Comparison of ENCODE assay signal across 8 cellular contexts in genomic region chr10:13527864-13528137, GRCh38. TPM values are rescaled to one million over a fixed set of nuclear protein-coding genes. Genes with fewer than 3 reads are reported as not detected.
DNase-seq lines count a peak whose midpoint lies in the region; ATAC-seq and TF ChIP-seq lines count a peak whose summit lies in the region.

No MANE protein-coding gene starts in this region.

- H3K27ac ChIP-seq in left ventricle myocardium inferior (replicated peaks) (peak overlapping the region; percentile 70), aorta (ENCODE audit: low read depth in 1 of 2, low read length in 2 of 2) (peak overlapping the region in 1 of 2 donors; percentile 44)

- peak overlapping the region; percentile 67 for H3K9ac ChIP-seq in mucosa of stomach (ENCODE audit: low read length)

- ATAC-seq in Right ventricle myocardium inferior: no peak
- no peak for ATAC-seq in aorta (ENCODE audit: low FRiP score)
- ATAC-seq in GM18858 (IDR thresholded peaks at IDR 0.05; ENCODE audit: unreplicated experiment): no peak

- no peak for TF ChIP-seq CTCF in left ventricle myocardium inferior (IDR thresholded peaks at IDR 0.05; ENCODE audit: borderline replicate concordance)
- no peak for TF ChIP-seq CTCF in choroid plexus epithelial cell (conservative IDR thresholded peaks at IDR 0.05; ENCODE audit: low read depth, low read length)

- H3K36me3 ChIP-seq in left ventricle myocardium inferior (peaks cover 8% of the 10 kb centered on the region), mucosa of stomach (ENCODE audit: control insufficient read depth, insufficient read depth, low read length) (no peaks in the 10 kb centered on the region), aorta (ENCODE audit: control insufficient read depth in 1 of 2, insufficient read depth in 2 of 2, low read length in 1 of 2) (peaks cover 0 to 2% of the 10 kb centered on the region in 2 donors)

- WGBS in aorta, 2 donors: 3 to 11% methylated on average over 5 to 6 of the region's 6 CpGs

- H3K4me1 ChIP-seq in left ventricle myocardium inferior (peaks cover 30% of the 10 kb centered on the region), mucosa of stomach (ENCODE audit: control insufficient read depth, insufficient read depth, low read length) (peaks cover 8% of the 10 kb centered on the region), aorta (ENCODE audit: control insufficient read depth in 1 of 2, insufficient read depth in 2 of 2, low read length in 2 of 2) (no peaks in the 10 kb centered on the region)

- H3K9me3 ChIP-seq in left ventricle myocardium inferior (replicated peaks): no peaks in the 10 kb centered on the region
- H3K9me3 ChIP-seq in mucosa of stomach (ENCODE audit: control insufficient read depth, low read length): no peaks in the 10 kb centered on the region
- no peaks in the 10 kb centered on the region for H3K9me3 ChIP-seq in aorta (ENCODE audit: control insufficient read depth, low read length)

- intact Hi-C loops in left ventricle myocardium inferior (cut with micrococcal nuclease): no loop called here
- intact Hi-C loops in Right ventricle myocardium inferior (cut with DNase I): no loop called here
- intact Hi-C loops in aorta (cut with DNase I): no loop called here
- intact Hi-C loops in posterior cingulate gyrus (cut with DNase I): loop anchor here (5.0 kb wide), 1 partner anchor 156 kb away; no protein-coding TSS in a partner anchor

- H3K27me3 ChIP-seq in left ventricle myocardium inferior (ENCODE audit: low read depth) (no peaks in the 10 kb centered on the region), mucosa of stomach (ENCODE audit: control insufficient read depth, insufficient read depth, low read length) (no peaks in the 10 kb centered on the region), aorta (ENCODE audit: control insufficient read depth in 1 of 2, insufficient read depth in 2 of 2, low read length in 1 of 2) (no peaks in the 10 kb centered on the region)

- peak overlapping the region; percentile 83 for H3K4me3 ChIP-seq in left ventricle myocardium inferior
- H3K4me3 ChIP-seq in choroid plexus epithelial cell (ENCODE audit: low read depth, low read length): peak overlapping the region; percentile 52
- peak overlapping the region; percentile 35 for H3K4me3 ChIP-seq in mucosa of stomach (ENCODE audit: low read length)
- H3K4me3 ChIP-seq in aorta (ENCODE audit: low read length in 2 of 2): peak overlapping the region; percentile 91 to 96

- DNase-seq in left ventricle myocardium inferior: no peak
- no peak for DNase-seq in Right ventricle myocardium inferior (ENCODE audit: missing footprints)
- DNase-seq in choroid plexus epithelial cell (ENCODE audit: low read depth): no peak
- no peak for DNase-seq in aorta
- DNase-seq in posterior cingulate gyrus: no peak
- no peak for DNase-seq in cortex of kidney (lab: John Stamatoyannopoulos, UW)

RNA-seq across cellular contexts. Expression of gene BEND7, which starts 1.0 kb away (rescaled TPM):
- total RNA-seq in left ventricle myocardium inferior (14.7 TPM), Right ventricle myocardium inferior (18.6 TPM), aorta (10 to 100 TPM; 24.0 to 28.0 TPM)
- 10 to 100 TPM in 1 of 2 donors, 1 to 10 TPM in 1; 5.3 to 38.2 TPM for polyA plus RNA-seq in aorta

RNA-seq across cellular contexts. Expression of gene PRPF18, which starts 59.0 kb away (rescaled TPM):
- 14.7 TPM for total RNA-seq in left ventricle myocardium inferior
- total RNA-seq in Right ventricle myocardium inferior: 13.9 TPM
- 10 to 100 TPM; 21.0 to 21.6 TPM for total RNA-seq in aorta
- polyA plus RNA-seq in aorta: 10 to 100 TPM; 11.9 to 18.8 TPM

Comparison
In these comparisons a context has a peak if more than half of its experiments do, and no peak if none do; other contexts are left out.
1. H3K4me3 ChIP-seq: peak in every context shown above with its lines; median percentile 94 in aorta; 83 in left ventricle myocardium inferior; 52 in choroid plexus epithelial cell; 35 in mucosa of stomach.